ENCODE assay signal across 8 cellular contexts in genomic region chr5:7261049-7261448, GRCh38.
DNase-seq lines count a peak whose midpoint lies in the region; ATAC-seq and TF ChIP-seq lines count a peak whose summit lies in the region.

No MANE protein-coding gene starts in this region.

- H4K91ac ChIP-seq in mesenchymal stem cell (ENCODE audit: low read length), result no peak overlapping the region

- no peak overlapping the region for H3K18ac ChIP-seq in mesenchymal stem cell (ENCODE audit: low read depth in 1 of 2, low read length in 2 of 2)

- no peaks in the 10 kb centered on the region for H3K36me3 ChIP-seq in mesenchymal stem cell (ENCODE audit: control insufficient read depth in 1 of 2, insufficient read depth in 2 of 2, low read depth in 1 of 2, low read length in 2 of 2)

- no peaks in the 10 kb centered on the region for H3K79me1 ChIP-seq in mesenchymal stem cell (replicated peaks; ENCODE audit: low read length, poor library complexity, severe bottlenecking)

- H3K4me3 ChIP-seq in GM12864 (ENCODE audit: low read depth, low read length), result no peak overlapping the region
- H3K4me3 ChIP-seq in mesenchymal stem cell (ENCODE audit: insufficient read depth in 1 of 2, low read depth in 1 of 2, low read length in 2 of 2), result no peak overlapping the region

- ATAC-seq in stimulated activated memory B cell treated with anti-CD40 and anti-IgM and Interleukin-4, amounts not matched to agents 10 μg/mL and 1 μg/mL and 100 μg/mL, for 72 hours, result no peak
- no peak for ATAC-seq in GM19463 (IDR thresholded peaks at IDR 0.05; ENCODE audit: unreplicated experiment)

- H3K27me3 Mint-ChIP-seq in brain, result peaks cover 4% of the 10 kb centered on the region
- no peaks in the 10 kb centered on the region for H3K27me3 Mint-ChIP-seq in stimulated activated memory B cell treated with anti-CD40 and anti-IgM and Interleukin-4, amounts not matched to agents 10 μg/mL and 1 μg/mL and 100 μg/mL, for 72 hours

- no peaks in the 10 kb centered on the region for H3K4me1 Mint-ChIP-seq in brain
- H3K4me1 Mint-ChIP-seq in stimulated activated memory B cell treated with anti-CD40 and anti-IgM and Interleukin-4, amounts not matched to agents 10 μg/mL and 1 μg/mL and 100 μg/mL, for 72 hours, result no peaks in the 10 kb centered on the region

- no peak overlapping the region for H2BK12ac ChIP-seq in mesenchymal stem cell (ENCODE audit: low read length in 2 of 2)

- no peak overlapping the region for H3K4me3 Mint-ChIP-seq in brain
- no peak overlapping the region for H3K4me3 Mint-ChIP-seq in stimulated activated memory B cell treated with anti-CD40 and anti-IgM and Interleukin-4, amounts not matched to agents 10 μg/mL and 1 μg/mL and 100 μg/mL, for 72 hours

- H3K9me3 ChIP-seq in mesenchymal stem cell (ENCODE audit: control insufficient read depth, low read length), result no peaks in the 10 kb centered on the region

- no peaks in the 10 kb centered on the region for H3K4me1 ChIP-seq in mesenchymal stem cell (ENCODE audit: control insufficient read depth, insufficient read depth, low read depth, low read length)

- DNase-seq in A172 (ENCODE audit: low spot score) (peak; percentile 40), GM12864 (ENCODE audit: low read depth) (no peak), NCI-H2196 (lab: John Stamatoyannopoulos, UW; ENCODE audit: unreplicated experiment) (peak; percentile 65), mesenchymal stem cell (peak; percentile 16), NCI-H226 (no peak)

- no peak overlapping the region for H3K4me2 ChIP-seq in mesenchymal stem cell (ENCODE audit: low read length, poor library complexity, severe bottlenecking)

- no peak overlapping the region for H2BK15ac ChIP-seq in mesenchymal stem cell (ENCODE audit: low read depth, poor library complexity, severe bottlenecking)

- no peak overlapping the region for H2BK5ac ChIP-seq in mesenchymal stem cell (ENCODE audit: low read depth, low read length, poor library complexity, severe bottlenecking)

- peaks cover 5 to 22% (median 17%) of the 10 kb centered on the region in 5 experiments for H3K9me3 Mint-ChIP-seq in brain
- H3K9me3 Mint-ChIP-seq in stimulated activated memory B cell treated with anti-CD40 and anti-IgM and Interleukin-4, amounts not matched to agents 10 μg/mL and 1 μg/mL and 100 μg/mL, for 72 hours, result peaks cover 7% of the 10 kb centered on the region

- H2AK5ac ChIP-seq in mesenchymal stem cell (ENCODE audit: low read length, severe bottlenecking), result no peak overlapping the region

- H3K4ac ChIP-seq in mesenchymal stem cell (ENCODE audit: low read depth in 1 of 2, low read length in 2 of 2), result no peak overlapping the region

- no peak overlapping the region for H2AFZ ChIP-seq in mesenchymal stem cell (ENCODE audit: low read depth, low read length)

- 9% methylated on average over 6 of the region's 6 CpGs for WGBS in mesenchymal stem cell

- H3K27me3 ChIP-seq in mesenchymal stem cell (ENCODE audit: control insufficient read depth in 1 of 2, insufficient read depth in 1 of 2, low read length in 2 of 2), result no peaks in the 10 kb centered on the region

- H2BK120ac ChIP-seq in mesenchymal stem cell (ENCODE audit: low read depth, low read length), result no peak overlapping the region

- TF ChIP-seq CTCF in GM12864 (IDR thresholded peaks at IDR 0.05; ENCODE audit: low read depth, low read length, missing control alignments), result peak; percentile 48
- peak; percentile 76 to 78 for TF ChIP-seq CTCF in brain (conservative IDR thresholded peaks at IDR 0.05)

- no peak overlapping the region for H3K27ac ChIP-seq in mesenchymal stem cell (ENCODE audit: low read length, poor library complexity, severe bottlenecking)

- no peak overlapping the region for H4K8ac ChIP-seq in mesenchymal stem cell (ENCODE audit: low read length)

- H3K23ac ChIP-seq in mesenchymal stem cell (ENCODE audit: low read length in 2 of 2), result no peak overlapping the region

- H3K27ac Mint-ChIP-seq in brain, result peak overlapping the region in 3 of 5 experiments; percentile 30 to 75 (median 40)
- no peak overlapping the region for H3K27ac Mint-ChIP-seq in stimulated activated memory B cell treated with anti-CD40 and anti-IgM and Interleukin-4, amounts not matched to agents 10 μg/mL and 1 μg/mL and 100 μg/mL, for 72 hours

- H3K9ac ChIP-seq in mesenchymal stem cell (ENCODE audit: low read length), result no peak overlapping the region

- H3K36me3 Mint-ChIP-seq in brain, result no peaks in the 10 kb centered on the region
- no peaks in the 10 kb centered on the region for H3K36me3 Mint-ChIP-seq in stimulated activated memory B cell treated with anti-CD40 and anti-IgM and Interleukin-4, amounts not matched to agents 10 μg/mL and 1 μg/mL and 100 μg/mL, for 72 hours

- H3K14ac ChIP-seq in mesenchymal stem cell (ENCODE audit: low read length in 2 of 2), result no peak overlapping the region

Comparison
In these comparisons a context has a peak if more than half of its experiments do, and no peak if none do; other contexts are left out.
1. DNase-seq: peak in A172 (single experiment), NCI-H2196 (single experiment) and mesenchymal stem cell (single experiment); none in GM12864 (single experiment) and NCI-H226 (single experiment).